Comparison of ENCODE assay signal across 1 cellular context in the genomic region with DNA sequence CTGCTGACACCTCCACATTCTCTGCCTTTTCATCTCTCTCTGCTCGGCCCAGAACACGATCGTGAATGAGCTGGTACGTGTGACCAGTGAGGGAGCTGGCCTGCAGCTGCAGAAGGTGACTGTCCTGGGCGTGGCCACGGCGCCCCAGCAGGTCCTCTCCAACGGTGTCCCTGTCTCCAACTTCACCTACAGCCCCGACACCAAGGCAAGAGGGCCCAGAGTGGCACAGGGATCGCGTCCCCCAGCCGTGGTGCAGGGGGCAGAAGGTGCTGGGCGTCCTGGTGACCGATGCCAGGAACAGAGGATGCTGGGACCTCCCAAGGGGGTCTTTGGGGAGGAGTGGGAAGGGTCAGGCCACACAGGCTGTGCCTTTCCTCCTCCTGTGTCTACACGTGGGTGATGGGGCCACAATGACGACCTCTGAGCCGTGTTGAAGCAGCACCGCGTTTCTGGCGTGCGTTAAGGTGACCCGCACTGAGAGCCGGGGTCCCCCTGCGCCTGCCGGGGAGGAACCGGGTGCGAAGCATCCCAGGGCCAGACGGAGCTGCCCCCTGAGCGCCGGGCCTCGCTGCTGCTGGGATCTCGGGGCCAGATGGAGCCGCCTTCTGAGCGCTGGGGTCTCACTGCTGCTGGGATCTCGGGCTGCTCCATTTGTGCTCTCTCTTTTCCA.
TF ChIP-seq lines count a peak whose summit lies in the region.

No MANE protein-coding gene starts in this region.

TF ChIP-seq in H1, 55 proteins besides CTCF, POLR2A, EP300 and RAD21:
- TF ChIP-seq ATF2 (IDR thresholded peaks at IDR 0.05; ENCODE audit: low read length) = no peak
- no peak for TF ChIP-seq JUND (IDR thresholded peaks at IDR 0.05; ENCODE audit: low read length)
- no peak for TF ChIP-seq E2F6 (IDR thresholded peaks at IDR 0.05)
- no peak for TF ChIP-seq SIN3A (conservative IDR thresholded peaks at IDR 0.05 in 1 of 2, IDR thresholded peaks at IDR 0.05 in 1 of 2; ENCODE audit: low read depth in 1 of 2, low read length in 2 of 2)
- TF ChIP-seq KDM5A (IDR thresholded peaks at IDR 0.05; ENCODE audit: low read length) = no peak
- TF ChIP-seq SP2 (IDR thresholded peaks at IDR 0.05; ENCODE audit: low read length) = no peak
- no peak for TF ChIP-seq SP1 (IDR thresholded peaks at IDR 0.05; ENCODE audit: low read depth, low read length)
- no peak for TF ChIP-seq CTBP2 (IDR thresholded peaks at IDR 0.05; ENCODE audit: borderline replicate concordance, insufficient read depth, insufficient read length, low read length)
